ENCODE assay signal across 8 cellular contexts in the genomic region with DNA sequence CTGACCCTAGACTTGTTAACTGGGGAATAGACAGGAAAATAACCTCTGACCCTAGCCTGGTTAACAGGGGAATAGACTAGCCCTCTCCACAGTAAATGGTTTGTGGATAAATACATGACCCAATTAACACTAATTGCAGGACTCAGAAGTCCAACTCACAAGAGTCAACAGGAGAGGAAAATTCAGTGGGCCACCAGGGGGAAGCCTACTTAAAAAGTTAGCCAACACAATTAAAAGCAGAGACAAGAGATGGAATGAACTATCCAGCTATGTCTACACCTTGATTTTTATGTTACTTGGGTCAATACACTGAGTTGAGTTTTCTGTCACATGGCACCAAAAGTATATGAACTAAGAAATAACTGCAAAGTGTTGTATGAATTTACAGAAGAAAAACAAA.
A peak's percentile ranks its signal among the peaks of the same experiment; 100 is the strongest.
DNase-seq lines count a peak whose midpoint lies in the region; ATAC-seq, FAIRE-seq and TF ChIP-seq lines count a peak whose summit lies in the region.

No MANE protein-coding gene starts in this region.

- peak; percentile 34 for FAIRE-seq in keratinocyte (lab: Jason Lieb, UNC)

- H3K4me3 ChIP-seq in OCI-LY3 (ENCODE audit: low read length) (no peak overlapping the region), keratinocyte (ENCODE audit: control insufficient read depth in 2 of 3, extremely low read depth in 1 of 3, insufficient read depth in 2 of 3, low read depth in 1 of 3, low read length in 3 of 3) (no peak overlapping the region)

- H3K27me3 ChIP-seq in CD4-positive, alpha-beta T cell (ENCODE audit: control insufficient read depth, insufficient read depth, low read length), result no peaks in the 10 kb centered on the region
- peaks cover 4% of the 10 kb centered on the region; the same call in 1 of the 2 replicates for H3K27me3 ChIP-seq in OCI-LY3 (ENCODE audit: low read depth, low read length)
- H3K27me3 ChIP-seq in keratinocyte (ENCODE audit: control insufficient read depth, extremely low read depth, insufficient read depth, low read length), result no peaks in the 10 kb centered on the region

- peak; percentile 79 for TF ChIP-seq CTCF in CD4-positive, alpha-beta T cell (IDR thresholded peaks at IDR 0.05)
- peak; percentile 23 for TF ChIP-seq CTCF in GM20000 (IDR thresholded peaks at IDR 0.05; ENCODE audit: extremely low read depth, missing control alignments)
- TF ChIP-seq CTCF in OCI-LY3 (IDR thresholded peaks at IDR 0.05; ENCODE audit: low read depth, low read length), result peak; percentile 68
- TF ChIP-seq CTCF in keratinocyte (optimal IDR thresholded peaks at IDR 0.05 in 1 of 3, IDR thresholded peaks at IDR 0.05 in 1 of 3, conservative IDR thresholded peaks at IDR 0.05 in 1 of 3; ENCODE audit: extremely low read depth in 1 of 3, insufficient read depth in 2 of 3, low read length in 3 of 3), result peak; percentile 33 to 41 (median 40)

- H3K27ac Mint-ChIP-seq in CD4-positive, alpha-beta T cell, result no peak overlapping the region

- ATAC-seq in CD4-positive, alpha-beta T cell (ENCODE audit: poor library complexity), result peak; percentile 60
- ATAC-seq in GM19452 (IDR thresholded peaks at IDR 0.05; ENCODE audit: unreplicated experiment), result no peak

- no peak overlapping the region for H2AFZ ChIP-seq in OCI-LY3 (ENCODE audit: low read depth, low read length)
- no peak overlapping the region for H2AFZ ChIP-seq in keratinocyte (ENCODE audit: control insufficient read depth, low read length)

- POLR2A ChIA-PET in CD4-positive, alpha-beta T cell (lab: Charles Lee), result interaction anchor here (0.6 to 5.5 kb wide), 17 partner anchors 8 to 165 kb away, joined by 3 to 52 read pairs (median 5); partner anchors contain the start of gene SLC39A10

- no peak overlapping the region for H3K4me2 ChIP-seq in OCI-LY3 (ENCODE audit: low read length)
- H3K4me2 ChIP-seq in keratinocyte (ENCODE audit: control insufficient read depth, extremely low read depth, insufficient read depth, low read depth, low read length), result no peak overlapping the region

- H3K79me2 ChIP-seq in OCI-LY3 (ENCODE audit: low read length) (no peaks in the 10 kb centered on the region), keratinocyte (ENCODE audit: control insufficient read depth, insufficient read depth, low read length) (no peaks in the 10 kb centered on the region)

- H3K9me1 ChIP-seq in keratinocyte (ENCODE audit: control insufficient read depth, extremely low read depth, insufficient read depth, low read length), result no peaks in the 10 kb centered on the region

- no peak overlapping the region for H3K4me3 Mint-ChIP-seq in CD4-positive, alpha-beta T cell

- peaks cover 41% of the 10 kb centered on the region for H3K4me1 Mint-ChIP-seq in CD4-positive, alpha-beta T cell (ENCODE audit: low read depth)

- H3K27me3 Mint-ChIP-seq in CD4-positive, alpha-beta T cell, result no peaks in the 10 kb centered on the region

- DNase-seq in CD4-positive, alpha-beta T cell, result peak; percentile 39 to 66 (median 52)
- DNase-seq in GM20000 (ENCODE audit: low spot score), result no peak
- peak; percentile 55 for DNase-seq in activated naive CD4-positive, alpha-beta T cell treated with anti-CD3 and anti-CD28 coated beads, Interleukin-2, amount 50 U/mL, for 16 hours
- no peak for DNase-seq in keratinocyte (ENCODE audit: low read depth, low spot score)
- DNase-seq in stimulated activated CD8-positive, alpha-beta memory T cell treated with anti-CD3 and anti-CD28 coated beads, Interleukin-4, amount 100 ng/mL, for 24 hours (ENCODE audit: low read depth), result peak; percentile 36
- DNase-seq in NCI-H524 treated with DMSO at 0.1 percent for 48 hours (lab: John Stamatoyannopoulos, UW), result no peak

- no peak overlapping the region for H3K27ac ChIP-seq in CD4-positive, alpha-beta T cell (ENCODE audit: low read depth, low read length)
- H3K27ac ChIP-seq in OCI-LY3 (ENCODE audit: low read length), result no peak overlapping the region
- no peak overlapping the region for H3K27ac ChIP-seq in keratinocyte (ENCODE audit: control insufficient read depth, insufficient read depth, low read length)

- dilution Hi-C loops in keratinocyte (cut with MboI; ENCODE audit: extremely low pct_ligation_motif_present, low sequenced_read_pairs), result no loop called here

- CTCF ChIA-PET in CD4-positive, alpha-beta T cell (lab: Charles Lee), result interaction anchor here (0.7 to 3.6 kb wide), 8 partner anchors 15 to 164 kb away, joined by 3 to 35 read pairs (median 3); partner anchors contain the start of gene SLC39A10

- H3K9me3 Mint-ChIP-seq in CD4-positive, alpha-beta T cell, result no peaks in the 10 kb centered on the region

- H4K20me1 ChIP-seq in OCI-LY3 (ENCODE audit: insufficient read depth, low read length) (no peaks in the 10 kb centered on the region), keratinocyte (ENCODE audit: control insufficient read depth, extremely low read depth, insufficient read depth, low read length) (no peaks in the 10 kb centered on the region)

- H3K36me3 Mint-ChIP-seq in CD4-positive, alpha-beta T cell (ENCODE audit: low read depth), result no peaks in the 10 kb centered on the region

- H3K4me1 ChIP-seq in OCI-LY3 (ENCODE audit: low read length) (peaks cover 19% of the 10 kb centered on the region), keratinocyte (ENCODE audit: control insufficient read depth, extremely low read depth, insufficient read depth, low read length) (no peaks in the 10 kb centered on the region)

- intact Hi-C loops in CD4-positive, alpha-beta T cell (cut with DNase I, micrococcal nuclease), result loop anchor here (1.0 to 10.0 kb wide), 6 partner anchors 34 to 837 kb away; partner anchors contain the start of gene DNAH7 (in 1 of the 2)

- H3K36me3 ChIP-seq in OCI-LY3 (replicated peaks; ENCODE audit: low read depth, low read length) (no peaks in the 10 kb centered on the region), keratinocyte (ENCODE audit: control insufficient read depth in 2 of 2, extremely low read depth in 1 of 2, insufficient read depth in 2 of 2, low read length in 2 of 2) (no peaks in the 10 kb centered on the region)

- no peaks in the 10 kb centered on the region for H3K9me3 ChIP-seq in CD4-positive, alpha-beta T cell (ENCODE audit: control insufficient read depth, low read length)
- H3K9me3 ChIP-seq in OCI-LY3 (ENCODE audit: insufficient read depth, low read length), result no peaks in the 10 kb centered on the region
- H3K9me3 ChIP-seq in keratinocyte (ENCODE audit: control insufficient read depth, low read depth, low read length), result no peaks in the 10 kb centered on the region

- H3K9ac ChIP-seq in OCI-LY3 (ENCODE audit: low read length), result no peak overlapping the region
- H3K9ac ChIP-seq in keratinocyte (ENCODE audit: control insufficient read depth, extremely low read depth, insufficient read depth, low read length), result no peak overlapping the region

Comparison
In these comparisons a context has a peak if more than half of its experiments do, and no peak if none do; other contexts are left out.
1. DNase-seq: peak in CD4-positive, alpha-beta T cell (10 of 10), activated naive CD4-positive, alpha-beta T cell treated with anti-CD3 and anti-CD28 coated beads, Interleukin-2, amount 50 U/mL, for 16 hours (single experiment) and stimulated activated CD8-positive, alpha-beta memory T cell treated with anti-CD3 and anti-CD28 coated beads, Interleukin-4, amount 100 ng/mL, for 24 hours (single experiment); none in GM20000 (single experiment), keratinocyte (single experiment) and NCI-H524 treated with DMSO at 0.1 percent for 48 hours (single experiment).
2. CTCF ChIP-seq: peak in every context shown above with its lines; median percentile 79 in CD4-positive, alpha-beta T cell; 68 in OCI-LY3; 40 in keratinocyte; 23 in GM20000.